In genomic region chr4:106222548-106222947, GRCh38 we compare ENCODE assay signal across 25 cellular contexts.
"Had no signal": no experiment of that assay in that cellular context is flagged by ENCODE, and none has a peak within 500 bp of the region (broad histone marks: within the 10 kb centered on the region; RNA-seq: fewer than 3 reads in every experiment).

No MANE protein-coding gene starts in this region.

- H3K4me1 Mint-ChIP-seq: activated CD4-positive, alpha-beta T cell treated with anti-CD3 and anti-CD28 coated beads, Interleukin-2, amount 10 ng/mL, durations not matched to agents 7 days and 5 days; activated naive CD8-positive, alpha-beta T cell treated with anti-CD3 and anti-CD28 coated beads, Interleukin-2, amount 10 ng/mL, durations not matched to agents 7 days and 5 days; T-helper 17 cell had no signal

- H3K9me3 ChIP-seq: adrenal gland, breast epithelium had no signal

- DNase-seq: activated CD4-positive, alpha-beta memory T cell treated with anti-CD3 and anti-CD28 coated beads for 36 hours; activated CD4-positive, alpha-beta T cell treated with anti-CD3 and anti-CD28 coated beads, Interleukin-2, amount 10 ng/mL, durations not matched to agents 7 days and 5 days; activated CD4-positive, CD25-positive, alpha-beta regulatory T cell; activated CD8-positive, alpha-beta memory T cell treated with anti-CD3 and anti-CD28 coated beads for 24 hours; activated gamma-delta T cell treated with Interleukin-2 at 50 U/mL for 16 hours; activated naive CD4-positive, alpha-beta T cell treated with anti-CD3 and anti-CD28 coated beads, Interleukin-2, amount 50 U/mL, for 16 hours; activated naive CD8-positive, alpha-beta T cell treated with anti-CD3 and anti-CD28 coated beads, Interleukin-2, amount 10 ng/mL, durations not matched to agents 7 days and 5 days; activated T-cell treated with anti-CD3 and anti-CD28 coated beads, Interleukin-2, amount 50 U/mL, for 48 hours; adrenal gland; anterior cingulate cortex; central memory CD4-positive, alpha-beta T cell; MM.1S; NCI-H1105; NCI-H1436; NCI-H1694 treated with DMSO at 0.1 percent for 48 hours; NCI-H2029 treated with DMSO at 0.1 percent for 48 hours; NCI-H510A treated with DMSO at 0.1 percent for 48 hours; NCI-H69; NK-92 treated with Interleukin-12 subunit alpha and Interleukin-12 subunit beta, amount 100 ng/mL, for 24 hours; PC-3; SHP77 treated with DMSO at 0.1 percent for 48 hours; T-helper 17 cell; T-helper 9 cell had no signal

- H3K4me3 ChIP-seq: adrenal gland, breast epithelium had no signal

- H3K36me3 ChIP-seq: adrenal gland, breast epithelium had no signal

- H3K27me3 ChIP-seq: adrenal gland, breast epithelium had no signal

- H3K4me1 ChIP-seq: adrenal gland, breast epithelium had no signal

- H3K27me3 Mint-ChIP-seq: activated CD4-positive, alpha-beta memory T cell treated with anti-CD3 and anti-CD28 coated beads for 36 hours; activated CD4-positive, alpha-beta T cell treated with anti-CD3 and anti-CD28 coated beads, Interleukin-2, amount 10 ng/mL, durations not matched to agents 7 days and 5 days; activated naive CD8-positive, alpha-beta T cell treated with anti-CD3 and anti-CD28 coated beads, Interleukin-2, amount 10 ng/mL, durations not matched to agents 7 days and 5 days; T-helper 17 cell had no signal

- ATAC-seq: PC-3, T-helper 17 cell had no signal

- H3K4me3 Mint-ChIP-seq: activated CD4-positive, alpha-beta memory T cell treated with anti-CD3 and anti-CD28 coated beads for 36 hours; activated CD4-positive, alpha-beta T cell treated with anti-CD3 and anti-CD28 coated beads, Interleukin-2, amount 10 ng/mL, durations not matched to agents 7 days and 5 days; activated naive CD8-positive, alpha-beta T cell treated with anti-CD3 and anti-CD28 coated beads, Interleukin-2, amount 10 ng/mL, durations not matched to agents 7 days and 5 days; T-helper 17 cell had no signal

- H3K27ac ChIP-seq: adrenal gland, breast epithelium had no signal

- H3K27ac Mint-ChIP-seq: activated CD4-positive, alpha-beta memory T cell treated with anti-CD3 and anti-CD28 coated beads for 36 hours; activated CD4-positive, alpha-beta T cell treated with anti-CD3 and anti-CD28 coated beads, Interleukin-2, amount 10 ng/mL, durations not matched to agents 7 days and 5 days; activated naive CD8-positive, alpha-beta T cell treated with anti-CD3 and anti-CD28 coated beads, Interleukin-2, amount 10 ng/mL, durations not matched to agents 7 days and 5 days; activated T-helper 2 cell treated with anti-CD3 and anti-CD28 coated beads, Interferon-gamma antibody, Interleukin-2, Interleukin-4, amounts not matched to agents 10 μg/mL and 5 μg/mL and 100 μg/mL, durations not matched to agents 14 hours and 24 hours and 36 hours; T-helper 17 cell had no signal
